Comparison of ENCODE assay signal across 9 cellular contexts in genomic region chr11:113289341-113290187, GRCh38. TPM values are rescaled to one million over a fixed set of nuclear protein-coding genes. Genes with fewer than 3 reads are reported as not detected.
DNase-seq lines count a peak whose midpoint lies in the region; ATAC-seq and TF ChIP-seq lines count a peak whose summit lies in the region.
"Had no signal": no experiment of that assay in that cellular context is flagged by ENCODE, and none has a peak within 500 bp of the region (broad histone marks: within the 10 kb centered on the region; RNA-seq: fewer than 3 reads in every experiment).

No MANE protein-coding gene starts in this region.

- intact Hi-C loops in Caco-2 (cut with micrococcal nuclease; ENCODE audit: unreplicated experiment): loop anchor here (1.0 to 10.0 kb wide), 7 partner anchors 122 to 1072 kb away; no protein-coding TSS in a partner anchor

- peaks cover 15% of the 10 kb centered on the region for H3K4me1 ChIP-seq in Caco-2
- H3K4me1 ChIP-seq in neural progenitor cell: peaks cover 9% of the 10 kb centered on the region
- no peaks in the 10 kb centered on the region for H3K4me1 ChIP-seq in suprapubic skin

- TF ChIP-seq CTCF in Caco-2 (IDR thresholded peaks at IDR 0.05; ENCODE audit: insufficient read depth in 1 of 2, low read depth in 1 of 2, low read length in 1 of 2, severe bottlenecking in 1 of 2, unreplicated experiment in 1 of 2): peak; percentile 95 to 99
- peak; percentile 89 for TF ChIP-seq CTCF in neural progenitor cell (IDR thresholded peaks at IDR 0.05)
- peak; percentile 83 to 88 for TF ChIP-seq CTCF in suprapubic skin (IDR thresholded peaks at IDR 0.05)

- no peak overlapping the region for H3K4me2 ChIP-seq in neural progenitor cell

- ATAC-seq in GM19372 (IDR thresholded peaks at IDR 0.05; ENCODE audit: low read depth, unreplicated experiment) (peak; percentile 83), HG03442 (IDR thresholded peaks at IDR 0.05; ENCODE audit: unreplicated experiment) (peak; percentile 94)

- H3K79me2 ChIP-seq in neural progenitor cell (ENCODE audit: low read depth): no peaks in the 10 kb centered on the region

- H3F3A ChIP-seq in neural progenitor cell (ENCODE audit: low read depth): no peaks in the 10 kb centered on the region

- H4K20me1 ChIP-seq in neural progenitor cell (ENCODE audit: low read depth): no peaks in the 10 kb centered on the region

- peak; percentile 70 to 82 for DNase-seq in Caco-2
- DNase-seq in NOMO-1 treated with DMSO at 0.1 percent for 48 hours (lab: John Stamatoyannopoulos, UW; ENCODE audit: unreplicated experiment): peak; percentile 24
- DNase-seq in activated T-cell treated with anti-CD3 and anti-CD28 coated beads for 4 hours: peak; percentile 49
- DNase-seq in fibroblast of gingiva (ENCODE audit: low read depth): peak; percentile 35
- peak; percentile 85 for DNase-seq in neural progenitor cell (ENCODE audit: low spot score)
- no peak for DNase-seq in suprapubic skin (ENCODE audit: low spot score in 2 of 2)

- 65% methylated on average over 13 of the region's 13 CpGs for WGBS in suprapubic skin

- BruUV-seq in Caco-2 (replicated peaks; lab: Mats Ljungman, UMichigan): no TSS peak

- H3K4me3 Mint-ChIP-seq in Caco-2 (ENCODE audit: unreplicated experiment): no peak overlapping the region
- no peak overlapping the region for H3K4me3 Mint-ChIP-seq in neural progenitor cell
- H3K4me3 Mint-ChIP-seq: activated naive CD4-positive, alpha-beta T cell treated with anti-CD3 and anti-CD28 coated beads, Interleukin-2, amount 50 U/mL, for 24 hours had no signal

- no peaks in the 10 kb centered on the region for H3K9me3 Mint-ChIP-seq in Caco-2 (ENCODE audit: unreplicated experiment)
- H3K9me3 Mint-ChIP-seq in neural progenitor cell: no peaks in the 10 kb centered on the region
- H3K9me3 Mint-ChIP-seq: activated naive CD4-positive, alpha-beta T cell treated with anti-CD3 and anti-CD28 coated beads, Interleukin-2, amount 50 U/mL, for 24 hours had no signal

- H3K27ac ChIP-seq in neural progenitor cell (no peak overlapping the region), suprapubic skin (no peak overlapping the region)

- H3K27me3 ChIP-seq in Caco-2 (replicated peaks; ENCODE audit: control insufficient read depth, insufficient read depth, low read length): no peaks in the 10 kb centered on the region
- H3K27me3 ChIP-seq in neural progenitor cell: no peaks in the 10 kb centered on the region
- H3K27me3 ChIP-seq in suprapubic skin: peaks cover 4% of the 10 kb centered on the region

- H3K36me3 Mint-ChIP-seq in Caco-2 (ENCODE audit: insufficient read depth, unreplicated experiment): no peaks in the 10 kb centered on the region
- no peaks in the 10 kb centered on the region for H3K36me3 Mint-ChIP-seq in neural progenitor cell
- H3K36me3 Mint-ChIP-seq: activated naive CD4-positive, alpha-beta T cell treated with anti-CD3 and anti-CD28 coated beads, Interleukin-2, amount 50 U/mL, for 24 hours had no signal

- H3K4me3 ChIP-seq in Caco-2 (ENCODE audit: low read depth, low read length) (no peak overlapping the region), neural progenitor cell (no peak overlapping the region), suprapubic skin (no peak overlapping the region)

- H3K27ac Mint-ChIP-seq in Caco-2 (ENCODE audit: unreplicated experiment) (no peak overlapping the region), neural progenitor cell (no peak overlapping the region)
- H3K27ac Mint-ChIP-seq: activated naive CD4-positive, alpha-beta T cell treated with anti-CD3 and anti-CD28 coated beads, Interleukin-2, amount 50 U/mL, for 24 hours had no signal

- TF ChIP-seq POLR2A in suprapubic skin (IDR thresholded peaks at IDR 0.05): no peak

- CTCF ChIA-PET in Caco-2 (lab: Charles Lee): interaction anchor here (0.6 to 4.0 kb wide), 27 partner anchors 10 to 1009 kb away, joined by 3 to 63 read pairs (median 3); partner anchors contain the start of gene TTC12

- H2AFZ ChIP-seq in neural progenitor cell (replicated peaks): peak overlapping the region; percentile 27

- H3K9me3 ChIP-seq in Caco-2 (no peaks in the 10 kb centered on the region), neural progenitor cell (ENCODE audit: low read depth) (no peaks in the 10 kb centered on the region), suprapubic skin (no peaks in the 10 kb centered on the region)

- no peak overlapping the region for H3K9ac ChIP-seq in neural progenitor cell

- peaks cover 2% of the 10 kb centered on the region for H3K27me3 Mint-ChIP-seq in Caco-2 (ENCODE audit: insufficient read depth, unreplicated experiment)
- peaks cover 5% of the 10 kb centered on the region for H3K27me3 Mint-ChIP-seq in neural progenitor cell (ENCODE audit: insufficient read depth, low read depth)
- H3K27me3 Mint-ChIP-seq: activated naive CD4-positive, alpha-beta T cell treated with anti-CD3 and anti-CD28 coated beads, Interleukin-2, amount 50 U/mL, for 24 hours had no signal

- POLR2A ChIA-PET in Caco-2 (lab: Charles Lee): no interaction called here

- no peaks in the 10 kb centered on the region for H3K36me3 ChIP-seq in Caco-2 (ENCODE audit: control insufficient read depth, insufficient read depth, low read length)
- no peaks in the 10 kb centered on the region for H3K36me3 ChIP-seq in neural progenitor cell
- H3K36me3 ChIP-seq in suprapubic skin: no peaks in the 10 kb centered on the region

- TF ChIP-seq EP300 in suprapubic skin (IDR thresholded peaks at IDR 0.05): no peak

- H3K4me1 Mint-ChIP-seq in Caco-2 (ENCODE audit: low read depth, unreplicated experiment) (peaks cover 26% of the 10 kb centered on the region), neural progenitor cell (peaks cover 8% of the 10 kb centered on the region)
- H3K4me1 Mint-ChIP-seq: activated naive CD4-positive, alpha-beta T cell treated with anti-CD3 and anti-CD28 coated beads, Interleukin-2, amount 50 U/mL, for 24 hours had no signal

RNA-seq across cellular contexts. Expression of gene TTC12, which starts 24.8 kb away (rescaled TPM):
- total RNA-seq in Caco-2 (2022) (19.4 and 20.8 TPM in 2 replicates), neural progenitor cell (ENCODE audit: low replicate concordance) (21.8 and 33.4 TPM in 2 replicates), suprapubic skin (10 to 100 TPM in 3 of 4 donors, 1 to 10 TPM in 1; 9.5 to 67.8 (median 30.3) TPM)

Comparison
In these comparisons a context has a peak if more than half of its experiments do, and no peak if none do; other contexts are left out.
1. DNase-seq: peak in Caco-2 (2 of 2), NOMO-1 treated with DMSO at 0.1 percent for 48 hours (single experiment), activated T-cell treated with anti-CD3 and anti-CD28 coated beads for 4 hours (single experiment), fibroblast of gingiva (single experiment) and neural progenitor cell (single experiment); none in suprapubic skin (0 of 2).
2. Peak in every context shown above with its lines, with median percentiles within 50 percentile points of each other: CTCF ChIP-seq.